18 cellular contexts compared by ENCODE assay signal in genomic region chr4:148787831-148788477, GRCh38.
DNase-seq lines count a peak whose midpoint lies in the region; ATAC-seq and TF ChIP-seq lines count a peak whose summit lies in the region.
"Had no signal": no experiment of that assay in that cellular context is flagged by ENCODE, and none has a peak within 500 bp of the region (broad histone marks: within the 10 kb centered on the region; RNA-seq: fewer than 3 reads in every experiment).

No MANE protein-coding gene starts in this region.

- no peak overlapping the region for H3K9ac ChIP-seq in mesendoderm (ENCODE audit: low read length)

- TF ChIP-seq CTCF in OCI-LY7 (conservative IDR thresholded peaks at IDR 0.05; ENCODE audit: low read length) = no peak

- H3K79me2 ChIP-seq in mesendoderm (ENCODE audit: control insufficient read depth, insufficient read depth, low read length) (no peaks in the 10 kb centered on the region), OCI-LY7 (ENCODE audit: insufficient read depth, low read depth, low read length) (no peaks in the 10 kb centered on the region)
- H3K79me2 ChIP-seq: hepatocyte had no signal

- H3K9me3 ChIP-seq in OCI-LY7 (ENCODE audit: low read length) = no peaks in the 10 kb centered on the region
- H3K9me3 ChIP-seq: ovary had no signal

- H3K36me3 ChIP-seq in mesendoderm (ENCODE audit: control insufficient read depth, insufficient read depth, low read length) (no peaks in the 10 kb centered on the region), OCI-LY7 (ENCODE audit: insufficient read depth, low read length) (no peaks in the 10 kb centered on the region)
- H3K36me3 ChIP-seq: ovary had no signal

- H3K4me3 ChIP-seq in mesendoderm (ENCODE audit: low read length) (no peak overlapping the region), OCI-LY7 (ENCODE audit: low read depth, low read length, poor library complexity, severe bottlenecking) (no peak overlapping the region)
- H3K4me3 ChIP-seq: GM12878, hepatocyte, ovary had no signal

- H3K23ac ChIP-seq in mesendoderm (ENCODE audit: low read length) = no peak overlapping the region

- H2AK5ac ChIP-seq in mesendoderm (ENCODE audit: low read length) = no peak overlapping the region

- POLR2A ChIA-PET in OCI-LY7 (lab: Charles Lee) = interaction anchor here (1.1 kb wide), 1 partner anchor 66 kb away, joined by 4 read pairs; no protein-coding TSS in a partner anchor

- no peak overlapping the region for H4K5ac ChIP-seq in mesendoderm (ENCODE audit: low read length)

- H3K27me3 ChIP-seq in mesendoderm (ENCODE audit: insufficient read depth, low read length, poor library complexity) = no peaks in the 10 kb centered on the region
- H3K27me3 ChIP-seq: hepatocyte, ovary had no signal

- H2BK120ac ChIP-seq in mesendoderm (ENCODE audit: low read depth, low read length) = no peak overlapping the region

- H3K18ac ChIP-seq in mesendoderm (ENCODE audit: low read length) = no peak overlapping the region

- no CpG with 5 or more reads among the region's 2 CpGs for WGBS in mesendoderm (ENCODE audit: extremely low coverage, insufficient coverage, low lambda C conversion rate)

- H3K4me2 ChIP-seq in mesendoderm (ENCODE audit: low read length) (no peak overlapping the region), OCI-LY7 (ENCODE audit: low read length) (no peak overlapping the region)
- H3K4me2 ChIP-seq: hepatocyte had no signal

- no peaks in the 10 kb centered on the region for H4K20me1 ChIP-seq in OCI-LY7 (ENCODE audit: insufficient read depth, low read length)

- H3K79me1 ChIP-seq in mesendoderm (ENCODE audit: low read length) = no peaks in the 10 kb centered on the region

- H2BK15ac ChIP-seq in mesendoderm (replicated peaks; ENCODE audit: low read depth) = no peak overlapping the region

- CTCF ChIA-PET in OCI-LY7 (lab: Charles Lee; ENCODE audit: unreplicated experiment) = no interaction called here

- H2AFZ ChIP-seq in OCI-LY7 (ENCODE audit: low read length) = no peak overlapping the region
- H2AFZ ChIP-seq: hepatocyte had no signal

- peak; percentile 35 for DNase-seq in AG08395 (ENCODE audit: low spot score)
- peak; percentile 72 for DNase-seq in M059J (ENCODE audit: low read depth)
- DNase-seq in epithelial cell of prostate (ENCODE audit: low read depth, low spot score) = peak; percentile 55
- DNase-seq in mesendoderm = peak; percentile 59
- no peak for DNase-seq in NCI-H2196 treated with DMSO at 0.1 percent for 48 hours (lab: John Stamatoyannopoulos, UW; ENCODE audit: unreplicated experiment)
- no peak for DNase-seq in NCI-H1694 treated with DMSO at 0.1 percent for 48 hours (lab: John Stamatoyannopoulos, UW)
- DNase-seq in OCI-LY7 (ENCODE audit: low spot score) = no peak
- DNase-seq: activated CD4-positive, alpha-beta T cell treated with anti-CD3 and anti-CD28 coated beads for 48 hours; activated T-cell treated with anti-CD3 and anti-CD28 coated beads, Interleukin-2, amount 50 U/mL, for 24 hours; DMS79; MV-4-11; ovary; stimulated activated CD4-positive, alpha-beta T cell treated with anti-CD3 and anti-CD28 coated beads, Interleukin-2, amount 100 ng/mL, for 48 hours; T-helper 1 cell had no signal

- no TSS peak for BruUV-seq in OCI-LY7 (replicated peaks; lab: Mats Ljungman, UMichigan)

- H3K4me1 ChIP-seq in mesendoderm (ENCODE audit: control insufficient read depth, low read depth, low read length) (no peaks in the 10 kb centered on the region), OCI-LY7 (ENCODE audit: insufficient read depth, low read length, poor library complexity, severe bottlenecking) (no peaks in the 10 kb centered on the region)

- no peak for ATAC-seq in HG02798 (IDR thresholded peaks at IDR 0.05; ENCODE audit: poor library complexity, unreplicated experiment)
- ATAC-seq: GM12878, Panc1 had no signal

- H3K56ac ChIP-seq in mesendoderm (ENCODE audit: low read length) = no peak overlapping the region

- no peak overlapping the region for H4K8ac ChIP-seq in mesendoderm (ENCODE audit: low read depth, low read length)

- H3K27ac ChIP-seq in epithelial cell of prostate = no peak overlapping the region
- H3K27ac ChIP-seq in mesendoderm (ENCODE audit: low read depth, low read length) = no peak overlapping the region
- no peak overlapping the region for H3K27ac ChIP-seq in OCI-LY7 (ENCODE audit: low read depth, low read length, poor library complexity, severe bottlenecking)
- H3K27ac ChIP-seq: hepatocyte, ovary had no signal

- no peaks in the 10 kb centered on the region for H3K9me2 ChIP-seq in OCI-LY7 (ENCODE audit: insufficient read depth, low read length)

- H3K4ac ChIP-seq in mesendoderm (ENCODE audit: low read depth, low read length) = no peak overlapping the region

- no peak overlapping the region for H2BK5ac ChIP-seq in mesendoderm (ENCODE audit: low read length)

- intact Hi-C loops in OCI-LY7 (cut with micrococcal nuclease; ENCODE audit: unreplicated experiment) = no loop called here

Comparison
In these comparisons a context has a peak if more than half of its experiments do, and no peak if none do; other contexts are left out.
1. DNase-seq: peak in AG08395 (single experiment), M059J (single experiment), epithelial cell of prostate (single experiment) and mesendoderm (single experiment); none in NCI-H2196 treated with DMSO at 0.1 percent for 48 hours (single experiment), NCI-H1694 treated with DMSO at 0.1 percent for 48 hours (single experiment) and OCI-LY7 (single experiment).